Comparison of ENCODE assay signal across 14 cellular contexts in genomic region chr21:32929633-32930038, GRCh38.
A peak's percentile ranks its signal among the peaks of the same experiment; 100 is the strongest.
DNase-seq lines count a peak whose midpoint lies in the region; ATAC-seq and TF ChIP-seq lines count a peak whose summit lies in the region.
"Had no signal": no experiment of that assay in that cellular context is flagged by ENCODE, and none has a peak within 500 bp of the region (broad histone marks: within the 10 kb centered on the region; RNA-seq: fewer than 3 reads in every experiment).

No MANE protein-coding gene starts in this region.

- H3K4me3 Mint-ChIP-seq in activated T-cell treated with anti-CD3 and anti-CD28 coated beads, Interleukin-2, amount 50 U/mL, for 24 hours = peak overlapping the region; percentile 45
- H3K4me3 Mint-ChIP-seq in natural killer cell treated with Interleukin-12 subunit alpha and Interleukin-12 subunit beta and Interleukin-15 and Interleukin-18, amount 100 ng/mL, for 72 hours = peak overlapping the region; percentile 77
- no peak overlapping the region; a peak in 1 of 5 replicates for H3K4me3 Mint-ChIP-seq in H9

- H4K91ac ChIP-seq in H9 (ENCODE audit: insufficient read length, low read depth, low read length) = no peak overlapping the region

- H3K27ac ChIP-seq in aorta (ENCODE audit: low read depth in 1 of 2, low read length in 2 of 2) = no peak overlapping the region
- no peak overlapping the region for H3K27ac ChIP-seq in H9 (ENCODE audit: insufficient read length, low read depth, low read length)
- H3K27ac ChIP-seq: esophagus muscularis mucosa, prostate gland, VCaP had no signal

- WGBS in aorta, 2 donors = 81 to 83% methylated on average over 2 of the region's 2 CpGs
- no CpG with 5 or more reads among the region's 2 CpGs for WGBS in H9 (ENCODE audit: extremely low coverage, insufficient read length, low lambda C conversion rate)

- H3K14ac ChIP-seq in H9 (ENCODE audit: insufficient read depth, low read length) = no peak overlapping the region

- H3K4me1 Mint-ChIP-seq in activated T-cell treated with anti-CD3 and anti-CD28 coated beads, Interleukin-2, amount 50 U/mL, for 24 hours (ENCODE audit: low read depth) = peaks cover 41% of the 10 kb centered on the region
- H3K4me1 Mint-ChIP-seq in natural killer cell treated with Interleukin-12 subunit alpha and Interleukin-12 subunit beta and Interleukin-15 and Interleukin-18, amount 100 ng/mL, for 72 hours (ENCODE audit: low read depth in 2 of 2) = peaks cover 26 to 36% of the 10 kb centered on the region in 2 donors
- H3K4me1 Mint-ChIP-seq in H9 = peaks cover 6 to 8% of the 10 kb centered on the region in 2 experiments

- H3K27ac Mint-ChIP-seq in activated T-cell treated with anti-CD3 and anti-CD28 coated beads, Interleukin-2, amount 50 U/mL, for 24 hours = peak overlapping the region; percentile 74
- H3K27ac Mint-ChIP-seq in natural killer cell treated with Interleukin-12 subunit alpha and Interleukin-12 subunit beta and Interleukin-15 and Interleukin-18, amount 100 ng/mL, for 72 hours = peak overlapping the region; percentile 60 to 65
- H3K27ac Mint-ChIP-seq in H9 = no peak overlapping the region

- ATAC-seq in HG03135 (IDR thresholded peaks at IDR 0.05; ENCODE audit: unreplicated experiment) (peak; percentile 48), aorta (ENCODE audit: low FRiP score) (no peak), GM18870 (IDR thresholded peaks at IDR 0.05; ENCODE audit: unreplicated experiment) (no peak)
- peak; percentile 67 for ATAC-seq in natural killer cell treated with Interleukin-12 subunit alpha and Interleukin-12 subunit beta and Interleukin-15 and Interleukin-18, amount 100 ng/mL, for 72 hours

- H3K36me3 Mint-ChIP-seq in activated T-cell treated with anti-CD3 and anti-CD28 coated beads, Interleukin-2, amount 50 U/mL, for 24 hours (ENCODE audit: low read depth) = peaks cover 7% of the 10 kb centered on the region
- peaks cover 22% of the 10 kb centered on the region for H3K36me3 Mint-ChIP-seq in natural killer cell treated with Interleukin-12 subunit alpha and Interleukin-12 subunit beta and Interleukin-15 and Interleukin-18, amount 100 ng/mL, for 72 hours
- peaks cover 1 to 5% (median 5%) of the 10 kb centered on the region in 3 experiments; a peak in 6 of 7 replicates for H3K36me3 Mint-ChIP-seq in H9 (ENCODE audit: insufficient read depth in 1 of 3, low read depth in 3 of 3)

- no peak for TF ChIP-seq CTCF in GM20000 (IDR thresholded peaks at IDR 0.05; ENCODE audit: extremely low read depth, missing control alignments)
- no peak for TF ChIP-seq CTCF in H9 (conservative IDR thresholded peaks at IDR 0.05)

- H3K18ac ChIP-seq in H9 (ENCODE audit: insufficient read length, low read depth, low read length) = no peak overlapping the region

- H3K4me1 ChIP-seq in aorta (ENCODE audit: control insufficient read depth in 1 of 2, insufficient read depth in 2 of 2, low read length in 2 of 2) = no peaks in the 10 kb centered on the region
- no peaks in the 10 kb centered on the region for H3K4me1 ChIP-seq in H9 (ENCODE audit: insufficient read depth, low read length)
- H3K4me1 ChIP-seq: esophagus muscularis mucosa, prostate gland had no signal

- H2BK5ac ChIP-seq in H9 (ENCODE audit: insufficient read length, low read length) = no peak overlapping the region

- peaks cover 0 to 2% of the 10 kb centered on the region in 2 donors for H3K27me3 ChIP-seq in aorta (ENCODE audit: control insufficient read depth in 1 of 2, insufficient read depth in 2 of 2, low read length in 1 of 2)
- no peaks in the 10 kb centered on the region for H3K27me3 ChIP-seq in H9 (ENCODE audit: insufficient read depth, low read length)
- H3K27me3 ChIP-seq: esophagus muscularis mucosa had no signal

- no peak overlapping the region for H2BK120ac ChIP-seq in H9 (ENCODE audit: low read depth, low read length, poor library complexity, severe bottlenecking)

- H2BK15ac ChIP-seq in H9 (ENCODE audit: low read depth, low read length) = no peak overlapping the region

- no peak overlapping the region for H3T11ph ChIP-seq in H9 (ENCODE audit: low read length)

- peaks cover 13% of the 10 kb centered on the region for H3K9me3 Mint-ChIP-seq in activated T-cell treated with anti-CD3 and anti-CD28 coated beads, Interleukin-2, amount 50 U/mL, for 24 hours
- peaks cover 4% of the 10 kb centered on the region for H3K9me3 Mint-ChIP-seq in natural killer cell treated with Interleukin-12 subunit alpha and Interleukin-12 subunit beta and Interleukin-15 and Interleukin-18, amount 100 ng/mL, for 72 hours
- peaks cover 8% of the 10 kb centered on the region in 2 experiments; a peak in 4 of 5 replicates for H3K9me3 Mint-ChIP-seq in H9

- H3K56ac ChIP-seq in H9 (ENCODE audit: insufficient read length, low read depth, low read length) = no peak overlapping the region

- H4K8ac ChIP-seq in H9 (replicated peaks; ENCODE audit: insufficient read length, low read depth, low read length) = no peak overlapping the region

- no peak overlapping the region for H4K5ac ChIP-seq in H9 (ENCODE audit: insufficient read length, low read depth, low read length)

- H2AFZ ChIP-seq in H9 (ENCODE audit: low read length) = no peak overlapping the region

- H2BK20ac ChIP-seq in H9 (ENCODE audit: low read depth, low read length, poor library complexity, severe bottlenecking) = no peak overlapping the region

- H3K4ac ChIP-seq in H9 (ENCODE audit: low read depth, low read length) = no peak overlapping the region

- H3K9me3 ChIP-seq in aorta (ENCODE audit: control insufficient read depth, low read length) = peaks cover 1% of the 10 kb centered on the region
- H3K9me3 ChIP-seq in H9 (ENCODE audit: control insufficient read depth, low read depth, low read length) = no peaks in the 10 kb centered on the region
- H3K9me3 ChIP-seq: prostate gland had no signal

- H3K4me2 ChIP-seq in H9 (ENCODE audit: insufficient read depth, insufficient read length, low read length) = no peak overlapping the region

- H4K20me1 ChIP-seq in H9 (ENCODE audit: control insufficient read depth, insufficient read depth, insufficient read length) = no peaks in the 10 kb centered on the region

- DNase-seq in activated T-cell treated with anti-CD3 and anti-CD28 coated beads, Interleukin-2, amount 50 U/mL, for 24 hours = no peak
- DNase-seq in activated T-cell treated with anti-CD3 and anti-CD28 coated beads, Interleukin-2, amount 50 U/mL, for 1 hour = no peak
- DNase-seq in GM20000 (ENCODE audit: low spot score) (peak; percentile 68), aorta (no peak), H9 (no peak)
- DNase-seq in natural killer cell treated with Interleukin-12 subunit alpha and Interleukin-12 subunit beta and Interleukin-15 and Interleukin-18, amount 100 ng/mL, for 72 hours (ENCODE audit: low spot score) = peak; percentile 61
- DNase-seq: activated effector memory CD4-positive, alpha-beta T cell treated with anti-CD3 and anti-CD28 coated beads, Interleukin-2, amount 50 U/mL, for 16 hours; NCI-H1048; NCI-H446 treated with DMSO at 0.1 percent for 48 hours had no signal

- intact Hi-C loops in aorta (cut with DNase I) = no loop called here

- H3K4me3 ChIP-seq in aorta (ENCODE audit: low read length in 2 of 2) = no peak overlapping the region
- H3K4me3 ChIP-seq: esophagus muscularis mucosa, prostate gland had no signal

- no peak overlapping the region for H3K9ac ChIP-seq in H9 (ENCODE audit: extremely low read depth, insufficient read length, low read length)

- H3K27me3 Mint-ChIP-seq in activated T-cell treated with anti-CD3 and anti-CD28 coated beads, Interleukin-2, amount 50 U/mL, for 24 hours = no peaks in the 10 kb centered on the region
- peaks cover 2 to 4% of the 10 kb centered on the region in 2 donors for H3K27me3 Mint-ChIP-seq in natural killer cell treated with Interleukin-12 subunit alpha and Interleukin-12 subunit beta and Interleukin-15 and Interleukin-18, amount 100 ng/mL, for 72 hours
- no peaks in the 10 kb centered on the region for H3K27me3 Mint-ChIP-seq in H9 (ENCODE audit: low read depth)

- H2AK5ac ChIP-seq in H9 (ENCODE audit: insufficient read length, low read length) = no peak overlapping the region

- no peaks in the 10 kb centered on the region for H3K79me1 ChIP-seq in H9 (ENCODE audit: insufficient read depth, low read depth, low read length, poor library complexity, severe bottlenecking)

- H3K79me2 ChIP-seq in H9 (ENCODE audit: insufficient read depth, low read length) = no peaks in the 10 kb centered on the region

- no peak overlapping the region for H2BK12ac ChIP-seq in H9 (ENCODE audit: insufficient read length, low read depth, low read length)

- no peaks in the 10 kb centered on the region for H3K23me2 ChIP-seq in H9 (ENCODE audit: insufficient read length, low read depth, low read length, poor library complexity, severe bottlenecking)

- no peaks in the 10 kb centered on the region for H3K36me3 ChIP-seq in aorta (ENCODE audit: control insufficient read depth in 1 of 2, insufficient read depth in 2 of 2, low read length in 1 of 2)
- H3K36me3 ChIP-seq: esophagus muscularis mucosa, prostate gland had no signal

- H3K23ac ChIP-seq in H9 (ENCODE audit: insufficient read length, low read depth, low read length) = no peak overlapping the region

Comparison
In these comparisons a context has a peak if more than half of its experiments do, and no peak if none do; other contexts are left out.
1. DNase-seq: peak in GM20000 (single experiment) and natural killer cell treated with Interleukin-12 subunit alpha and Interleukin-12 subunit beta and Interleukin-15 and Interleukin-18, amount 100 ng/mL, for 72 hours (single experiment); none in activated T-cell treated with anti-CD3 and anti-CD28 coated beads, Interleukin-2, amount 50 U/mL, for 24 hours (single experiment), activated T-cell treated with anti-CD3 and anti-CD28 coated beads, Interleukin-2, amount 50 U/mL, for 1 hour (single experiment), aorta (0 of 2) and H9 (single experiment).
2. H3K27ac Mint-ChIP-seq: peak in activated T-cell treated with anti-CD3 and anti-CD28 coated beads, Interleukin-2, amount 50 U/mL, for 24 hours (single experiment) and natural killer cell treated with Interleukin-12 subunit alpha and Interleukin-12 subunit beta and Interleukin-15 and Interleukin-18, amount 100 ng/mL, for 72 hours (2 of 2); none in H9 (0 of 3).
3. H3K4me3 Mint-ChIP-seq: peak in activated T-cell treated with anti-CD3 and anti-CD28 coated beads, Interleukin-2, amount 50 U/mL, for 24 hours (single experiment) and natural killer cell treated with Interleukin-12 subunit alpha and Interleukin-12 subunit beta and Interleukin-15 and Interleukin-18, amount 100 ng/mL, for 72 hours (single experiment); none in H9 (0 of 2).
4. ATAC-seq: peak in HG03135 (single experiment) and natural killer cell treated with Interleukin-12 subunit alpha and Interleukin-12 subunit beta and Interleukin-15 and Interleukin-18, amount 100 ng/mL, for 72 hours (2 of 2); none in aorta (single experiment) and GM18870 (single experiment).